8 cellular contexts compared by ENCODE assay signal in the genomic region with DNA sequence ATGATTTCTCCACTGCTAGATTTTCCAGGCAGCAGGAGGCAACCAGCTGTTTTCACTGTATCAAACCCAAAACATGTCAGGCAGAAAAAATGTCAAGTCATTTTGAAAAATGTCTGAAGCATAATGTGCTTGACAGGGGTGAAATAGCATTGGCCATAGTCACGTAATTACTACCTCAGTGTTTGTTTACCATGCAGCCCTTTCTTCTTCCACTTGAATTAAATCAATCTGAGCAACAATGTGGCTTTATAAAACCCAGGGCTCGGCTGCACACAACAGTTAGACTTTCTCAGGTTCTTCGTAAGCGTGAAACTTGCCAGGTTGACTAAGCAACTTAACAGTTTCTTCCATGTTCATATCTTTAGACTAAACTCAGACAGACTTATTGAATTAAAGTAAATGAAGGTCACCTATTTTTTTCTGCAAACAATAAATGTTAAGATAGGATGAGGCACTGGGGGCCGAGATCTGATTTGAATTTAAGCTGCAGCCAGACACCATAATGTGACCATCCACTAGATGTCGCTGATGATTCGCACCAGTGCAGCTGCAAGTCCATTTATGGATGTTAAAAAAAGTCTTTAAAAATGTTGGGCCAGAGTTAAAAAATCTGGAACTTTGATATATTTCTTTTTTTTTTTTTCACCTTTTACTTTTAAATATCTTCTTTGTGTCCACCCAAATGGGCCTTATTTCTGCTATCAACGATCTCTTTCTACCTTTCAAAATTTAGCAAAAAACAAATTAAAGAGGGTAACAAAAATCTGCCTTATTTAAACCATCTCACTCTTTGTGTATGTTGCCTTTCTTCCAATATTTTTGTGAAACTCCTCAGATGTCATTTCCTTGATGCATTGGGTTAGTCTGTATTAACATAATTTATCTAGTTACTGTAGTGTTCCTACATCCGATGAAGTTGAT.
A peak's percentile ranks its signal among the peaks of the same experiment; 100 is the strongest.
DNase-seq lines count a peak whose midpoint lies in the region; ATAC-seq and TF ChIP-seq lines count a peak whose summit lies in the region.

No MANE protein-coding gene starts in this region.

- no peaks in the 10 kb centered on the region for H3K79me1 ChIP-seq in IMR-90 (ENCODE audit: low read depth in 1 of 2, low read length in 2 of 2)

- H2AK9ac ChIP-seq in IMR-90 (replicated peaks; ENCODE audit: low read depth, low read length, poor library complexity) = no peak overlapping the region

- no peak overlapping the region for H3K18ac ChIP-seq in IMR-90 (ENCODE audit: low read depth, low read length)

- H3K4ac ChIP-seq in IMR-90 (ENCODE audit: low read depth, low read length) = no peak overlapping the region

- no peak overlapping the region for H2BK20ac ChIP-seq in IMR-90 (ENCODE audit: low read depth, low read length)

- intact Hi-C loops in IMR-90 (cut with micrococcal nuclease) = loop anchor here (1.0 to 10.0 kb wide), 12 partner anchors 404 to 1823 kb away; a partner anchor contains a TSS

- BruUV-seq in IMR-90 (replicated peaks; lab: Mats Ljungman, UMichigan) = no TSS peak

- no peak overlapping the region for H4K91ac ChIP-seq in IMR-90 (ENCODE audit: insufficient read depth, low read depth, low read length)

- no peak overlapping the region for H2BK120ac ChIP-seq in IMR-90 (ENCODE audit: low read depth, low read length)

- H3K9ac ChIP-seq in IMR-90 (ENCODE audit: low read depth, low read length) (no peak overlapping the region), OCI-LY3 (ENCODE audit: low read length) (no peak overlapping the region)

- H2AFZ ChIP-seq in IMR-90 (replicated peaks; ENCODE audit: low read length, poor library complexity) (no peak overlapping the region), OCI-LY3 (ENCODE audit: low read depth, low read length) (no peak overlapping the region)

- H4K8ac ChIP-seq in IMR-90 (ENCODE audit: low read depth in 2 of 2, low read length in 2 of 2) = no peak overlapping the region

- peak; percentile 6 for DNase-seq in activated T-cell treated with anti-CD3 and anti-CD28 coated beads for 24 hours (ENCODE audit: low read depth)
- no peak for DNase-seq in activated T-cell treated with anti-CD3 and anti-CD28 coated beads for 4 hours
- peak; percentile 76 for DNase-seq in IMR-90
- peak; percentile 70 for DNase-seq in brain microvascular endothelial cell
- DNase-seq in inferior parietal cortex (ENCODE audit: extremely low spot score) = peak; percentile 77
- DNase-seq in stimulated activated CD4-positive, alpha-beta T cell treated with anti-CD3 and anti-CD28 coated beads, Interleukin-15, amount 100 ng/mL, for 48 hours (ENCODE audit: low read depth in 2 of 2) = peak; percentile 4 to 23

- H3K4me2 ChIP-seq in IMR-90 (ENCODE audit: low read depth, low read length) (no peak overlapping the region), OCI-LY3 (ENCODE audit: low read length) (no peak overlapping the region)

- H3K27me3 ChIP-seq in IMR-90 (ENCODE audit: control insufficient read depth, insufficient read depth, low read length) (no peaks in the 10 kb centered on the region), OCI-LY3 (ENCODE audit: low read depth, low read length) (peaks cover 33% of the 10 kb centered on the region), brain microvascular endothelial cell (replicated peaks) (no peaks in the 10 kb centered on the region)

- H3K79me2 ChIP-seq in OCI-LY3 (ENCODE audit: low read length) = no peaks in the 10 kb centered on the region

- TF ChIP-seq CTCF in IMR-90 (conservative IDR thresholded peaks at IDR 0.05; ENCODE audit: low read depth, low read length) = peak; percentile 88
- peak; percentile 93 for TF ChIP-seq CTCF in OCI-LY3 (IDR thresholded peaks at IDR 0.05; ENCODE audit: low read depth, low read length)
- peak; percentile 85 for TF ChIP-seq CTCF in brain microvascular endothelial cell (IDR thresholded peaks at IDR 0.05; ENCODE audit: low read depth, low read length, missing control alignments)

- no peak overlapping the region for H3K14ac ChIP-seq in IMR-90 (replicated peaks; ENCODE audit: low read depth, low read length)

- no peak overlapping the region for H3K56ac ChIP-seq in IMR-90 (ENCODE audit: extremely low read depth, insufficient read depth, low read length)

- H4K5ac ChIP-seq in IMR-90 (ENCODE audit: low read depth, low read length) = no peak overlapping the region

- in situ Hi-C loops in IMR-90 (cut with MboI; ENCODE audit: low sequenced_read_pairs) (loop anchor here (10.0 to 25.0 kb wide), 5 partner anchors 409 to 1827 kb away; a partner anchor contains a TSS), brain microvascular endothelial cell (cut with HindIII; ENCODE audit: low pct_ligation_motif_present, low sequenced_read_pairs) (no loop called here)

- dilution Hi-C loops in IMR-90 (cut with HindIII; ENCODE audit: low sequenced_read_pairs, unreplicated experiment) = no loop called here

- H4K20me1 ChIP-seq in IMR-90 (ENCODE audit: insufficient read depth, low read length) (no peaks in the 10 kb centered on the region), OCI-LY3 (ENCODE audit: insufficient read depth, low read length) (no peaks in the 10 kb centered on the region)

- CTCF ChIA-PET in IMR-90 (lab: Yijun Ruan, JAX) = interaction anchor here (0.6 to 1.4 kb wide), 11 partner anchors 9 to 1989 kb away, joined by 3 to 7 read pairs (median 4); no protein-coding TSS in a partner anchor

- peak; percentile 90 for ATAC-seq in IMR-90 (ENCODE audit: low read depth)
- no peak for ATAC-seq in HG03025 (IDR thresholded peaks at IDR 0.05; ENCODE audit: low FRiP score, unreplicated experiment)

- no peak overlapping the region for H3K23ac ChIP-seq in IMR-90 (ENCODE audit: low read depth, low read length)

- H3K36me3 ChIP-seq in IMR-90 (ENCODE audit: control insufficient read depth, insufficient read depth, low read length) (no peaks in the 10 kb centered on the region), OCI-LY3 (replicated peaks; ENCODE audit: low read depth, low read length) (no peaks in the 10 kb centered on the region), brain microvascular endothelial cell (replicated peaks) (no peaks in the 10 kb centered on the region)

- H3K9me1 ChIP-seq in IMR-90 (ENCODE audit: insufficient read depth, low read length) = no peaks in the 10 kb centered on the region

- H3K4me3 ChIP-seq in IMR-90 (ENCODE audit: insufficient read depth, low read depth, low read length) = no peak overlapping the region
- no peak overlapping the region for H3K4me3 ChIP-seq in OCI-LY3 (ENCODE audit: low read length)
- H3K4me3 ChIP-seq in brain microvascular endothelial cell (ENCODE audit: low read depth, low read length) = no peak overlapping the region

- no peak overlapping the region for H2AK5ac ChIP-seq in IMR-90 (ENCODE audit: low read depth, low read length)

- no peak overlapping the region for H2BK5ac ChIP-seq in IMR-90 (ENCODE audit: low read depth, low read length, poor library complexity, severe bottlenecking)

- POLR2A ChIA-PET in IMR-90 (lab: Charles Lee; ENCODE audit: unreplicated experiment) = no interaction called here

- TF ChIP-seq POLR2A in IMR-90 (IDR thresholded peaks at IDR 0.05; ENCODE audit: low read depth, low read length) = no peak

- no peak overlapping the region for H2BK15ac ChIP-seq in IMR-90 (ENCODE audit: low read depth, low read length)

- H3K9me3 ChIP-seq in IMR-90 (ENCODE audit: control insufficient read depth, insufficient read depth, low read length) (no peaks in the 10 kb centered on the region), OCI-LY3 (ENCODE audit: insufficient read depth, low read length) (no peaks in the 10 kb centered on the region)

- TF ChIP-seq RAD21 in IMR-90 (IDR thresholded peaks at IDR 0.05; ENCODE audit: low read length) = peak; percentile 83

- H3K27ac ChIP-seq in IMR-90 (ENCODE audit: insufficient read depth, low read length) = no peak overlapping the region
- H3K27ac ChIP-seq in OCI-LY3 (ENCODE audit: low read length) = no peak overlapping the region
- H3K27ac ChIP-seq in brain microvascular endothelial cell = no peak overlapping the region

- H3K4me1 ChIP-seq in IMR-90 (ENCODE audit: control insufficient read depth, insufficient read depth, low read length) = no peaks in the 10 kb centered on the region
- H3K4me1 ChIP-seq in OCI-LY3 (ENCODE audit: low read length) = no peaks in the 10 kb centered on the region

- 0% methylated on average over 1 of the region's 9 CpGs; no CpG with 5 or more reads in 1 of the 2 experiments for WGBS in IMR-90 (ENCODE audit: extremely low coverage in 2 of 2, insufficient read length in 1 of 2), 2 experiments

TF ChIP-seq in IMR-90, 13 proteins besides CTCF, POLR2A, EP300 and RAD21:
- TF ChIP-seq NFE2L2 (IDR thresholded peaks at IDR 0.05; ENCODE audit: low read depth, low read length) (peak; percentile 29; the same call in 1 of the 2 replicates), SMC3 (IDR thresholded peaks at IDR 0.05; ENCODE audit: low read depth, low read length) (peak; percentile 62; the same call in 1 of the 2 replicates)
- TF ChIP-seq, protein P1, sequence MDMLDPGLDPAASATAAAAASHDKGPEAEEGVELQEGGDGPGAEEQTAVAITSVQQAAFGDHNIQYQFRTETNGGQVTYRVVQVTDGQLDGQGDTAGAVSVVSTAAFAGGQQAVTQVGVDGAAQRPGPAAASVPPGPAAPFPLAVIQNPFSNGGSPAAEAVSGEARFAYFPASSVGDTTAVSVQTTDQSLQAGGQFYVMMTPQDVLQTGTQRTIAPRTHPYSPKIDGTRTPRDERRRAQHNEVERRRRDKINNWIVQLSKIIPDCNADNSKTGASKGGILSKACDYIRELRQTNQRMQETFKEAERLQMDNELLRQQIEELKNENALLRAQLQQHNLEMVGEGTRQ (IDR thresholded peaks at IDR 0.05; ENCODE audit: low read depth, low read length) = no peak
